ENCODE assay signal across 10 cellular contexts in the genomic region with DNA sequence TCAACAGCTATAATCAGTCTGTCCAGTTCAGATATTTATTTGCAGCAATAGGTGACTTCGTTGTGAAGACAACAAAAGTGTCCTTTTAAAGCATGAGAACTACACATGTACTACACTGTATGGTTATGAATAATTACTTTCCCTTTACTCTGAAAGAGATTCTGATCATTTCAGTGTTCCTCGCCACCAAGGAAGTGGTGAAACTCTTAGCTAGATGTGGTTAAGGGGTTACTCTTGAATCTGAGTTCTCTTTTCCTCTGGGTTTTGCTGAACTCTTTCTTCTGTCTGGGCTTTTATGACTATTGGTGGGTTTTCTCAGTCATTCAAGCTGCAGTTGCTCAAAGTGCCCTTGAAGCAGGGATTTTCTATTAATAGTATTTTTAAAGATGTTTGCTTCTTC.
DNase-seq lines count a peak whose midpoint lies in the region; ATAC-seq lines count a peak whose summit lies in the region.
"Had no signal": no experiment of that assay in that cellular context is flagged by ENCODE, and none has a peak within 500 bp of the region (broad histone marks: within the 10 kb centered on the region; RNA-seq: fewer than 3 reads in every experiment).

No MANE protein-coding gene starts in this region.

- H3K4me1 Mint-ChIP-seq in CD4-positive, CD25-positive, alpha-beta regulatory T cell, result peaks cover 5 to 34% (median 16%) of the 10 kb centered on the region in 4 donors

- peaks cover 12% of the 10 kb centered on the region for H3K27me3 Mint-ChIP-seq in CD4-positive, CD25-positive, alpha-beta regulatory T cell

- H3K4me1 ChIP-seq in CD4-positive, CD25-positive, alpha-beta regulatory T cell (ENCODE audit: control insufficient read depth, insufficient read depth, low read length, poor library complexity, severe bottlenecking), result no peaks in the 10 kb centered on the region

- H3K36me3 ChIP-seq in CD4-positive, CD25-positive, alpha-beta regulatory T cell (ENCODE audit: control insufficient read depth, insufficient read depth, low read length), result no peaks in the 10 kb centered on the region
- H3K36me3 ChIP-seq: thoracic aorta had no signal

- peak; percentile 90 to 92 for ATAC-seq in CD4-positive, CD25-positive, alpha-beta regulatory T cell (ENCODE audit: low read depth in 2 of 2)
- ATAC-seq in GM19023 (IDR thresholded peaks at IDR 0.05; ENCODE audit: unreplicated experiment) (peak; percentile 82), HG02970 (IDR thresholded peaks at IDR 0.05; ENCODE audit: low FRiP score, unreplicated experiment) (peak; percentile 89)

- H3K4me3 Mint-ChIP-seq in CD4-positive, CD25-positive, alpha-beta regulatory T cell, result peak overlapping the region in 3 of 4 donors; percentile 34 to 52 (median 44)

- H3K9me3 ChIP-seq in CD4-positive, CD25-positive, alpha-beta regulatory T cell (ENCODE audit: control insufficient read depth in 2 of 2, low read length in 2 of 2), result no peaks in the 10 kb centered on the region
- H3K9me3 ChIP-seq: thoracic aorta had no signal

- no peak overlapping the region for H3K27ac Mint-ChIP-seq in CD4-positive, CD25-positive, alpha-beta regulatory T cell

- no peak overlapping the region for H3K27ac ChIP-seq in CD4-positive, CD25-positive, alpha-beta regulatory T cell (ENCODE audit: insufficient read depth, low read length, poor library complexity, severe bottlenecking)
- H3K27ac ChIP-seq: thoracic aorta had no signal

- H3K36me3 Mint-ChIP-seq in CD4-positive, CD25-positive, alpha-beta regulatory T cell, result no peaks in the 10 kb centered on the region

- peaks cover 4% of the 10 kb centered on the region for H3K27me3 ChIP-seq in CD4-positive, CD25-positive, alpha-beta regulatory T cell (ENCODE audit: control insufficient read depth, insufficient read depth, low read length)

- peaks cover 0 to 1% (median 0%) of the 10 kb centered on the region in 7 donors for H3K9me3 Mint-ChIP-seq in CD4-positive, CD25-positive, alpha-beta regulatory T cell

- no peak overlapping the region for H3K4me3 ChIP-seq in CD4-positive, CD25-positive, alpha-beta regulatory T cell (ENCODE audit: low read depth, low read length)
- H3K4me3 ChIP-seq: thoracic aorta had no signal

- peak in 2 of 3 donors; percentile 46 to 71 for DNase-seq in CD4-positive, CD25-positive, alpha-beta regulatory T cell
- peak; percentile 69 for DNase-seq in SIG-M5 (lab: John Stamatoyannopoulos, UW)
- no peak for DNase-seq in NCI-H774 (lab: John Stamatoyannopoulos, UW)
- DNase-seq in kidney glomerular epithelial cell (lab: John Stamatoyannopoulos, UW), result no peak
- no peak for DNase-seq in SHP77 treated with DMSO at 0.1 percent for 48 hours (lab: John Stamatoyannopoulos, UW)
- no peak for DNase-seq in AG08396 (ENCODE audit: low spot score)
- DNase-seq: occipital lobe had no signal

Comparison
In these comparisons a context has a peak if more than half of its experiments do, and no peak if none do; other contexts are left out.
1. DNase-seq: peak in CD4-positive, CD25-positive, alpha-beta regulatory T cell (2 of 3) and SIG-M5 (single experiment); none in NCI-H774 (single experiment), kidney glomerular epithelial cell (single experiment), SHP77 treated with DMSO at 0.1 percent for 48 hours (single experiment) and AG08396 (single experiment).
2. Peak in every context shown above with its lines, with median percentiles within 50 percentile points of each other: ATAC-seq.